8 cellular contexts compared by ENCODE assay signal in genomic region chr3:49929333-49930240, GRCh38. TPM values are rescaled to one million over a fixed set of nuclear protein-coding genes. Genes with fewer than 3 reads are reported as not detected.
A peak's percentile ranks its signal among the peaks of the same experiment; 100 is the strongest.
DNase-seq lines count a peak whose midpoint lies in the region; ATAC-seq and TF ChIP-seq lines count a peak whose summit lies in the region.

Gene MON1A, minus strand, starts transcription at chr3:49929811. Its CDS starts 16,465 bp downstream, at chr3:49913346.

- intact Hi-C loops in testis (cut with DNase I; ENCODE audit: low total_unique reads) = no loop called here

- H3K27me3 ChIP-seq in GM06990 (replicated peaks; ENCODE audit: control insufficient read depth, insufficient read depth, low read length) = no peaks in the 10 kb centered on the region
- H3K27me3 ChIP-seq in MM.1S (replicated peaks; ENCODE audit: insufficient read depth, low read length) = no peaks in the 10 kb centered on the region
- H3K27me3 ChIP-seq in SK-N-SH (ENCODE audit: insufficient read depth) = no peaks in the 10 kb centered on the region
- H3K27me3 ChIP-seq in testis = no peaks in the 10 kb centered on the region

- H3K9me3 ChIP-seq in MM.1S (replicated peaks; ENCODE audit: insufficient read depth, low read length) (no peaks in the 10 kb centered on the region), SK-N-SH (no peaks in the 10 kb centered on the region), testis (no peaks in the 10 kb centered on the region)

- POLR2A ChIA-PET in SK-N-SH (lab: Yijun Ruan, JAX) = interaction anchor here (0.7 to 2.0 kb wide), 4 partner anchors 11 to 126 kb away, joined by 3 to 32 read pairs (median 4); partner anchors contain the start of gene RBM6

- peak; percentile 47 for TF ChIP-seq CTCF in GM06990 (IDR thresholded peaks at IDR 0.05; ENCODE audit: insufficient read depth, low read length, poor library complexity, severe bottlenecking)
- peak; percentile 34 for TF ChIP-seq CTCF in MM.1S (IDR thresholded peaks at IDR 0.05; ENCODE audit: low read length)
- peak; percentile 53 for TF ChIP-seq CTCF in SK-N-SH (IDR thresholded peaks at IDR 0.05)
- TF ChIP-seq CTCF in omental fat pad (IDR thresholded peaks at IDR 0.05) = no peak
- TF ChIP-seq CTCF in testis (IDR thresholded peaks at IDR 0.05) = no peak

- ATAC-seq in omental fat pad (ENCODE audit: low FRiP score) = peak; percentile 99

- H3K9ac ChIP-seq in MM.1S (ENCODE audit: low read length) = peak within 1 kb of the TSS; percentile 65
- peak within 1 kb of the TSS; percentile 47; the same call in 1 of the 2 replicates for H3K9ac ChIP-seq in SK-N-SH

- H4K20me1 ChIP-seq in MM.1S (ENCODE audit: insufficient read depth, low read length) = no peaks in the 10 kb centered on the region
- no peaks in the 10 kb centered on the region for H4K20me1 ChIP-seq in SK-N-SH (ENCODE audit: insufficient read depth)

- TF ChIP-seq POLR2A in testis (IDR thresholded peaks at IDR 0.05) = no peak

- H3K36me3 ChIP-seq in GM06990 (ENCODE audit: control insufficient read depth, insufficient read depth, low read length) = no peaks in the 10 kb centered on the region
- no peaks in the 10 kb centered on the region for H3K36me3 ChIP-seq in MM.1S (replicated peaks; ENCODE audit: insufficient read depth, low read length)
- no peaks in the 10 kb centered on the region for H3K36me3 ChIP-seq in SK-N-SH (replicated peaks in 1 of 2; ENCODE audit: control insufficient read depth in 1 of 2, insufficient read depth in 2 of 2, low read length in 1 of 2)
- no peaks in the 10 kb centered on the region for H3K36me3 ChIP-seq in testis (ENCODE audit: low read depth, missing control alignments)

- TF ChIP-seq EP300 in SK-N-SH (IDR thresholded peaks at IDR 0.05; ENCODE audit: borderline replicate concordance in 1 of 2, low read depth in 1 of 2, low read length in 1 of 2) = no peak

- H3K4me2 ChIP-seq in MM.1S (ENCODE audit: low read depth, low read length) (peak within 1 kb of the TSS; percentile 79), SK-N-SH (peak within 1 kb of the TSS; percentile 75)

- CTCF ChIA-PET in SK-N-SH (lab: Yijun Ruan, JAX) = interaction anchor here (0.6 to 3.4 kb wide), 13 partner anchors 10 to 146 kb away, joined by 3 to 13 read pairs (median 3); partner anchors contain the start of genes INKA1 and RBM6

- H2AFZ ChIP-seq in MM.1S (ENCODE audit: low read length) (peak within 1 kb of the TSS; percentile 85), SK-N-SH (ENCODE audit: low read depth) (peak within 1 kb of the TSS; percentile 91)

- H3F3A ChIP-seq in MM.1S (ENCODE audit: insufficient read depth, low read length) (peaks cover 9% of the 10 kb centered on the region; the same call in 1 of the 2 replicates), SK-N-SH (replicated peaks; ENCODE audit: insufficient read depth) (peaks cover 7% of the 10 kb centered on the region)

- no peak for TF ChIP-seq RAD21 in SK-N-SH (IDR thresholded peaks at IDR 0.05; ENCODE audit: low read length)

- H3K4me1 ChIP-seq in MM.1S (ENCODE audit: low read length) (peaks cover 16% of the 10 kb centered on the region), SK-N-SH (ENCODE audit: control insufficient read depth in 1 of 2, insufficient read depth in 2 of 2, low read depth in 1 of 2, low read length in 1 of 2) (peaks cover 0 to 10% of the 10 kb centered on the region in 2 experiments; a peak in 1 of 4 replicates), testis (peaks cover 16% of the 10 kb centered on the region)

- 14% methylated on average over 14 of the region's 54 CpGs for WGBS in SK-N-SH (ENCODE audit: low lambda C conversion rate)
- WGBS in testis, 2 donors = 2% methylated on average over 18 to 26 of the region's 54 CpGs

- H3K9me2 ChIP-seq in MM.1S (replicated peaks; ENCODE audit: insufficient read depth, low read length) (no peaks in the 10 kb centered on the region), SK-N-SH (no peaks in the 10 kb centered on the region)

- H3K79me2 ChIP-seq in MM.1S (ENCODE audit: low read length) = peaks cover 17% of the 10 kb centered on the region
- peaks cover 7% of the 10 kb centered on the region; the same call in 1 of the 2 replicates for H3K79me2 ChIP-seq in SK-N-SH (ENCODE audit: insufficient read depth)

- H3K27ac ChIP-seq in MM.1S (ENCODE audit: low read length) (peak within 1 kb of the TSS; percentile 54; the same call in 1 of the 2 replicates), SK-N-SH (ENCODE audit: low read depth in 2 of 2, low read length in 1 of 2) (peak within 1 kb of the TSS; percentile 59 to 76; a peak in 3 of 4 replicates), testis (peak within 1 kb of the TSS; percentile 80 to 87)

- DNase-seq in GM06990 (ENCODE audit: extremely low read depth, insufficient read length) = peak; percentile 89
- peak; percentile 90 for DNase-seq in HCEC 1CT
- DNase-seq in MM.1S = peak; percentile 90
- peak; percentile 93 for DNase-seq in SK-N-SH
- peak; percentile 86 for DNase-seq in activated naive CD4-positive, alpha-beta T cell treated with anti-CD3 and anti-CD28 coated beads, Interleukin-2, amount 50 U/mL, for 16 hours
- DNase-seq in globus pallidus (ENCODE audit: low spot score) = peak; percentile 90
- peak; percentile 90 for DNase-seq in omental fat pad (ENCODE audit: low spot score)
- peak; percentile 96 for DNase-seq in testis

- H3K4me3 ChIP-seq in GM06990 (replicated peaks; ENCODE audit: low read depth, low read length) = peak within 1 kb of the TSS; percentile 83
- peak within 1 kb of the TSS; percentile 76 for H3K4me3 ChIP-seq in MM.1S (ENCODE audit: low read length)
- H3K4me3 ChIP-seq in SK-N-SH (ENCODE audit: low read depth in 2 of 2, low read length in 1 of 2) = peak within 1 kb of the TSS; percentile 63 to 80
- H3K4me3 ChIP-seq in testis = peak within 1 kb of the TSS; percentile 70 to 93

TF ChIP-seq in SK-N-SH, 30 proteins besides CTCF, POLR2A, EP300 and RAD21 (continues in another document):
- peak; percentile 92 for TF ChIP-seq SIN3A (IDR thresholded peaks at IDR 0.05; ENCODE audit: borderline replicate concordance, low read depth, low read length)
- TF ChIP-seq, protein P1, sequence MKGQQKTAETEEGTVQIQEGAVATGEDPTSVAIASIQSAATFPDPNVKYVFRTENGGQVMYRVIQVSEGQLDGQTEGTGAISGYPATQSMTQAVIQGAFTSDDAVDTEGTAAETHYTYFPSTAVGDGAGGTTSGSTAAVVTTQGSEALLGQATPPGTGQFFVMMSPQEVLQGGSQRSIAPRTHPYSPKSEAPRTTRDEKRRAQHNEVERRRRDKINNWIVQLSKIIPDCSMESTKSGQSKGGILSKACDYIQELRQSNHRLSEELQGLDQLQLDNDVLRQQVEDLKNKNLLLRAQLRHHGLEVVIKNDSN (IDR thresholded peaks at IDR 0.05; ENCODE audit: borderline replicate concordance, low read depth) = peak; percentile 80; the same call in 1 of the 2 replicates
- 0 out of 2 replicates have a peak, but pooled peaks have one; percentile 20 for TF ChIP-seq ZBTB33 (IDR thresholded peaks at IDR 0.05; ENCODE audit: borderline replicate concordance, low read depth)
- TF ChIP-seq, protein P2, sequence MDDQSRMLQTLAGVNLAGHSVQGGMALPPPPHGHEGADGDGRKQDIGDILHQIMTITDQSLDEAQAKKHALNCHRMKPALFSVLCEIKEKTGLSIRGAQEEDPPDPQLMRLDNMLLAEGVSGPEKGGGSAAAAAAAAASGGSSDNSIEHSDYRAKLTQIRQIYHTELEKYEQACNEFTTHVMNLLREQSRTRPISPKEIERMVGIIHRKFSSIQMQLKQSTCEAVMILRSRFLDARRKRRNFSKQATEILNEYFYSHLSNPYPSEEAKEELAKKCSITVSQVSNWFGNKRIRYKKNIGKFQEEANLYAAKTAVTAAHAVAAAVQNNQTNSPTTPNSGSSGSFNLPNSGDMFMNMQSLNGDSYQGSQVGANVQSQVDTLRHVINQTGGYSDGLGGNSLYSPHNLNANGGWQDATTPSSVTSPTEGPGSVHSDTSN (IDR thresholded peaks at IDR 0.05) = no peak
- no peak for TF ChIP-seq CHD2 (IDR thresholded peaks at IDR 0.05; ENCODE audit: low read length, partially characterized antibody)
- TF ChIP-seq SMC3 (IDR thresholded peaks at IDR 0.05; ENCODE audit: low read depth, low read length) = no peak; the same call in 1 of the 2 replicates
- TF ChIP-seq FOXJ3 (CRISPR knock-in tag; IDR thresholded peaks at IDR 0.05) = no peak
- TF ChIP-seq FOSL2 (IDR thresholded peaks at IDR 0.05; ENCODE audit: borderline replicate concordance, low read depth) = no peak
- no peak for TF ChIP-seq GABPA (IDR thresholded peaks at IDR 0.05; ENCODE audit: low read depth)
- no peak for TF ChIP-seq JUND (IDR thresholded peaks at IDR 0.05)
- no peak for TF ChIP-seq MEF2A (IDR thresholded peaks at IDR 0.05; ENCODE audit: borderline replicate concordance, low read depth)
- no peak for TF ChIP-seq TEAD4 (IDR thresholded peaks at IDR 0.05; ENCODE audit: borderline replicate concordance, insufficient read depth)
- TF ChIP-seq, protein P3, sequence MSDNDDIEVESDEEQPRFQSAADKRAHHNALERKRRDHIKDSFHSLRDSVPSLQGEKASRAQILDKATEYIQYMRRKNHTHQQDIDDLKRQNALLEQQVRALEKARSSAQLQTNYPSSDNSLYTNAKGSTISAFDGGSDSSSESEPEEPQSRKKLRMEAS (IDR thresholded peaks at IDR 0.05; ENCODE audit: low read depth) = peak; percentile 96
- peak; percentile 54; the same call in 1 of the 2 replicates for TF ChIP-seq ELF1 (IDR thresholded peaks at IDR 0.05)
- TF ChIP-seq RFX5 (IDR thresholded peaks at IDR 0.05; ENCODE audit: low read length) = no peak
- TF ChIP-seq RXRA (IDR thresholded peaks at IDR 0.05; ENCODE audit: borderline replicate concordance, low read depth) = no peak
- peak; percentile 99 for TF ChIP-seq MXI1 (IDR thresholded peaks at IDR 0.05; ENCODE audit: low read depth, low read length)

RNA-seq across cellular contexts. Expression of gene MON1A, which starts in this region (rescaled TPM):
- 10.9 and 12.0 TPM in 2 replicates for polyA plus RNA-seq in SK-N-SH (2012; rRNA removed)
- polyA plus RNA-seq in SK-N-SH (2012; cell fraction: cytosol; rRNA removed) = 6.8 and 9.2 TPM in 2 replicates
- polyA plus RNA-seq in SK-N-SH (2012; cell fraction: nucleus; rRNA removed) = 11.9 and 12.6 TPM in 2 replicates
- total RNA-seq in omental fat pad = 10 to 100 TPM in 2 of 4 donors, 1 to 10 TPM in 2; 7.1 to 16.6 (median 10.5) TPM
- 10 to 100 TPM; 16.4 to 17.3 TPM for total RNA-seq in testis
- 23.9 TPM for polyA plus RNA-seq in testis (ENCODE audit: insufficient read depth, low read depth, low replicate concordance)

Comparison
In these comparisons a context has a peak if more than half of its experiments do, and no peak if none do; other contexts are left out.
1. Peak in every context shown above with its lines: DNase-seq, ATAC-seq, H3K4me3 ChIP-seq and H3K27ac ChIP-seq.
2. CTCF ChIP-seq: peak in GM06990 (single experiment), MM.1S (single experiment) and SK-N-SH (single experiment); none in omental fat pad (0 of 3) and testis (0 of 3).